Comparison of ENCODE assay signal across 19 cellular contexts in genomic region chr3:47950453-47950852, GRCh38.
DNase-seq lines count a peak whose midpoint lies in the region; ATAC-seq and FAIRE-seq lines count a peak whose summit lies in the region.
"Had no signal": no experiment of that assay in that cellular context is flagged by ENCODE, and none has a peak within 500 bp of the region (broad histone marks: within the 10 kb centered on the region; RNA-seq: fewer than 3 reads in every experiment).

No MANE protein-coding gene starts in this region.

- H2AFZ ChIP-seq in Karpas-422 (ENCODE audit: low read length): no peak overlapping the region
- H2AFZ ChIP-seq: GM23248 had no signal

- H3K4me3 ChIP-seq in Karpas-422 (ENCODE audit: low read length): no peak overlapping the region
- H3K4me3 ChIP-seq: GM23248, SJSA1 had no signal

- H3K27ac ChIP-seq in Karpas-422 (ENCODE audit: low read length): peak overlapping the region; percentile 48
- H3K27ac ChIP-seq: GM23248, SJSA1 had no signal

- peak; percentile 54 for DNase-seq in Karpas-422
- DNase-seq in RKO (ENCODE audit: low spot score): no peak
- DNase-seq in HCEC 1CT: no peak
- no peak for DNase-seq in occipital lobe (lab: John Stamatoyannopoulos, UW)
- no peak for DNase-seq in urothelium cell line (ENCODE audit: low spot score)
- DNase-seq: BE2C; CD4-positive, alpha-beta T cell; GM23248; NCI-H1417 treated with DMSO at 0.1 percent for 48 hours; NCI-H2029; NCI-H2171; NCI-H446; NCI-H748 treated with DMSO at 0.1 percent for 48 hours; PC-3; T-helper 2 cell had no signal

- H3K27me3 ChIP-seq in Karpas-422 (ENCODE audit: low read length): no peaks in the 10 kb centered on the region
- H3K27me3 ChIP-seq: BE2C, SJSA1 had no signal

- no peaks in the 10 kb centered on the region for H4K20me1 ChIP-seq in Karpas-422 (ENCODE audit: insufficient read depth, low read depth, low read length)

- ATAC-seq in GM18861 (IDR thresholded peaks at IDR 0.05; ENCODE audit: unreplicated experiment): peak; percentile 35
- ATAC-seq in HG02678 (IDR thresholded peaks at IDR 0.05; ENCODE audit: unreplicated experiment): peak; percentile 43
- ATAC-seq: HCT116, PC-3 had no signal

- H3K79me2 ChIP-seq in Karpas-422 (ENCODE audit: low read length): peaks cover 49% of the 10 kb centered on the region

- no peak for FAIRE-seq in urothelium cell line (lab: Jason Lieb, UNC)

- H3K4me1 ChIP-seq in Karpas-422 (ENCODE audit: low read length): peaks cover 13% of the 10 kb centered on the region
- H3K4me1 ChIP-seq: BE2C, SJSA1 had no signal

- no peaks in the 10 kb centered on the region for H3K36me3 ChIP-seq in Karpas-422 (ENCODE audit: insufficient read depth, low read length)
- H3K36me3 ChIP-seq: BE2C, SJSA1 had no signal

- no peaks in the 10 kb centered on the region for H3K9me2 ChIP-seq in Karpas-422 (replicated peaks; ENCODE audit: insufficient read depth, low read length)

- H3K9me3 ChIP-seq in Karpas-422 (ENCODE audit: low read length): no peaks in the 10 kb centered on the region
- H3K9me3 ChIP-seq: BE2C, SJSA1 had no signal

- no peak overlapping the region for H3K9ac ChIP-seq in Karpas-422 (ENCODE audit: low read length)
- H3K9ac ChIP-seq: GM23248 had no signal

- peak overlapping the region; percentile 43 for H3K4me2 ChIP-seq in Karpas-422 (ENCODE audit: low read depth, low read length, poor library complexity, severe bottlenecking)
